Comparison of ENCODE assay signal across 1 cellular context in genomic region chr17:46922804-46923635, GRCh38.
TF ChIP-seq lines count a peak whose summit lies in the region.

TSS of gene GOSR2 (plus strand) at chr17:46923160. CDS start at chr17:46923193, 33 bp downstream.

TF ChIP-seq in WTC11, 78 proteins besides CTCF, POLR2A, EP300 and RAD21 (continued from another document and continues in another):
- TF ChIP-seq E2F4 (CRISPR knock-in tag; IDR thresholded peaks at IDR 0.05; ENCODE audit: borderline replicate concordance, low read depth) (no peak), CREM (CRISPR knock-in tag; IDR thresholded peaks at IDR 0.05) (no peak), CBFB (CRISPR knock-in tag; IDR thresholded peaks at IDR 0.05; ENCODE audit: low read depth) (no peak), TCF7 (CRISPR knock-in tag; IDR thresholded peaks at IDR 0.05; ENCODE audit: low read depth) (no peak), ZSCAN18 (CRISPR knock-in tag; IDR thresholded peaks at IDR 0.05) (no peak), ZNF416 (CRISPR knock-in tag; IDR thresholded peaks at IDR 0.05) (no peak), FOXK1 (CRISPR knock-in tag; IDR thresholded peaks at IDR 0.05) (no peak; the same call in 1 of the 2 replicates), ZNF396 (CRISPR knock-in tag; IDR thresholded peaks at IDR 0.05; ENCODE audit: borderline replicate concordance) (no peak), USF1 (CRISPR knock-in tag; IDR thresholded peaks at IDR 0.05) (no peak), E2F5 (CRISPR knock-in tag; IDR thresholded peaks at IDR 0.05) (0 out of 2 replicates have a peak, but pooled peaks have one; percentile 22), HMGA2 (CRISPR knock-in tag; IDR thresholded peaks at IDR 0.05) (no peak), RORB (CRISPR knock-in tag; IDR thresholded peaks at IDR 0.05) (no peak), ETV6 (CRISPR knock-in tag; IDR thresholded peaks at IDR 0.05) (peak; percentile 62; the same call in 1 of the 2 replicates), TEAD1 (CRISPR knock-in tag; IDR thresholded peaks at IDR 0.05) (no peak; the same call in 1 of the 2 replicates), ARID4B (CRISPR knock-in tag; IDR thresholded peaks at IDR 0.05; ENCODE audit: borderline replicate concordance) (peak; percentile 91; the same call in 1 of the 2 replicates), IRF2 (CRISPR knock-in tag; IDR thresholded peaks at IDR 0.05; ENCODE audit: borderline replicate concordance, low read depth) (no peak), ZNF232 (CRISPR knock-in tag; IDR thresholded peaks at IDR 0.05) (no peak), ELF4 (CRISPR knock-in tag; IDR thresholded peaks at IDR 0.05; ENCODE audit: low read depth) (no peak), MLX (CRISPR knock-in tag; IDR thresholded peaks at IDR 0.05) (no peak), ZNF671 (CRISPR knock-in tag; IDR thresholded peaks at IDR 0.05) (no peak), NR1H2 (CRISPR knock-in tag; IDR thresholded peaks at IDR 0.05) (no peak), ZNF219 (CRISPR knock-in tag; IDR thresholded peaks at IDR 0.05; ENCODE audit: borderline replicate concordance) (no peak), ZMAT4 (CRISPR knock-in tag; IDR thresholded peaks at IDR 0.05) (no peak), SMAD4 (CRISPR knock-in tag; IDR thresholded peaks at IDR 0.05) (no peak), AFF4 (CRISPR knock-in tag; IDR thresholded peaks at IDR 0.05; ENCODE audit: borderline replicate concordance) (no peak), MAX (CRISPR knock-in tag; IDR thresholded peaks at IDR 0.05) (peak; percentile 62), ZNF281 (CRISPR knock-in tag; IDR thresholded peaks at IDR 0.05) (no peak), ZNF121 (CRISPR knock-in tag; IDR thresholded peaks at IDR 0.05) (no peak), ERG (CRISPR knock-in tag; IDR thresholded peaks at IDR 0.05) (no peak), ZNF532 (CRISPR knock-in tag; IDR thresholded peaks at IDR 0.05; ENCODE audit: borderline replicate concordance) (0 out of 2 replicates have a peak, but pooled peaks have one; percentile 58), JAZF1 (CRISPR knock-in tag; IDR thresholded peaks at IDR 0.05) (no peak), SOX15 (CRISPR knock-in tag; IDR thresholded peaks at IDR 0.05) (no peak), TEAD4 (CRISPR knock-in tag; IDR thresholded peaks at IDR 0.05) (no peak), ATF1 (CRISPR knock-in tag; IDR thresholded peaks at IDR 0.05) (no peak), SP1 (CRISPR knock-in tag; conservative IDR thresholded peaks at IDR 0.05) (peak; percentile 61; the same call in 1 of the 2 replicates)
